In the genomic region with DNA sequence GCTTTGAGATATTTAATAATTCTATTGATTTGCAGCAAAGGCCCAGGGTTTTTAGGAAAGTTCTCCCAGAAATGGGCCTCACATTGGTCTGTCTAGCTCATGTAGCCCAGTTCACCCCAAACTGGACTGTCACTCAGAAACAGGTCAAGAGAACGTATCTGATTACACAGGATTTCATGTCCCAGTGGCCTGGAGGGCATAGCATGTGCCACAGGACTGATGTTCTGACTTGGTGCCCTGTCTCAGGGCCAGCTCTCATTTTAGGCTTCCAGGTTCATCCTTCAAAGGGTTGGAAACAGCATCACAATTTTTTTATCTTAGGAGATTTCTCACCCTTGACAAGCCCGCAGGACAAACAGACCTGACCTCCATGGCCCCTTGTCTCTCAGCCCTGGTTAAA, we compare ENCODE assay signal across 21 cellular contexts.
"Had no signal": no experiment of that assay in that cellular context is flagged by ENCODE, and none has a peak within 500 bp of the region (broad histone marks: within the 10 kb centered on the region; RNA-seq: fewer than 3 reads in every experiment).

No MANE protein-coding gene starts in this region.

- H3K36me3 ChIP-seq: SJCRH30 had no signal

- H3K4me3 ChIP-seq: K562, SJCRH30, SK-N-MC had no signal

- ATAC-seq: K562 had no signal

- H3K27me3 ChIP-seq: SJCRH30 had no signal

- H3K27ac ChIP-seq: HL-60, KMS-11, SK-N-MC had no signal

- H3K9ac ChIP-seq: KMS-11 had no signal

- H3K4me2 ChIP-seq: KMS-11 had no signal

- DNase-seq: Kasumi-1, MM.1S, NCI-H1092 treated with DMSO at 0.1 percent for 48 hours, NCI-H1436, NCI-H187, NCI-H2029, NCI-H2081 treated with DMSO at 0.1 percent for 48 hours, NCI-H2171, NCI-H226, NCI-H446, NCI-H510A, NCI-H524 treated with DMSO at 0.1 percent for 48 hours, NCI-H69, NCI-H774, RPMI8226, SHP77 treated with DMSO at 0.1 percent for 48 hours, SJCRH30 had no signal
